8 cellular contexts compared by ENCODE assay signal in genomic region chr9:98315551-98316060, GRCh38.
A peak's percentile ranks its signal among the peaks of the same experiment; 100 is the strongest.
DNase-seq lines count a peak whose midpoint lies in the region; ATAC-seq, FAIRE-seq and TF ChIP-seq lines count a peak whose summit lies in the region.

No MANE protein-coding gene starts in this region.

- peak; percentile 72 for FAIRE-seq in urothelium cell line (lab: Jason Lieb, UNC)

- ATAC-seq in Right ventricle myocardium superior (ENCODE audit: poor library complexity): peak; percentile 95

- no peaks in the 10 kb centered on the region for H3K36me3 ChIP-seq in HEK293 (ENCODE audit: control insufficient read depth in 2 of 2, insufficient read depth in 1 of 2, low read length in 2 of 2)

- H3K4me3 ChIP-seq in HEK293 (ENCODE audit: low read depth, low read length): no peak overlapping the region

- H3K27ac ChIP-seq in HEK293 (ENCODE audit: extremely low read depth, low read depth, low read length): no peak overlapping the region

- intact Hi-C loops in Right ventricle myocardium superior (cut with DNase I): loop anchor here (2.0 to 5.0 kb wide), 2 partner anchors 461 to 477 kb away; no protein-coding TSS in a partner anchor

- H3K27ac Mint-ChIP-seq in progenitor cell of endocrine pancreas: no peak overlapping the region

- no peaks in the 10 kb centered on the region for H3K36me3 Mint-ChIP-seq in progenitor cell of endocrine pancreas (ENCODE audit: insufficient read depth)

- POLR2A ChIA-PET in HEK293 (lab: Yijun Ruan, JAX): interaction anchor here (0.6 kb wide), 1 partner anchor 61 kb away, joined by 3 read pairs; no protein-coding TSS in a partner anchor

- H3K4me1 ChIP-seq in HEK293 (ENCODE audit: control insufficient read depth, insufficient read depth, low read length): no peaks in the 10 kb centered on the region

- peaks cover 26% of the 10 kb centered on the region for H3K27me3 Mint-ChIP-seq in progenitor cell of endocrine pancreas

- H3K4me3 Mint-ChIP-seq in progenitor cell of endocrine pancreas (ENCODE audit: low read depth): no peak overlapping the region

- DNase-seq in Daoy (ENCODE audit: low read depth) (peak; percentile 90), NCI-H1417 (lab: John Stamatoyannopoulos, UW) (peak; percentile 71 to 93 (median 78)), SKM-1 (lab: John Stamatoyannopoulos, UW; ENCODE audit: unreplicated experiment) (peak; percentile 17), Right ventricle myocardium superior (peak; percentile 82), progenitor cell of endocrine pancreas (ENCODE audit: low spot score, unreplicated experiment) (peak; percentile 93), urothelium cell line (ENCODE audit: low spot score) (peak; percentile 91)
- DNase-seq in activated naive CD4-positive, alpha-beta T cell treated with anti-CD3 and anti-CD28 coated beads, Interleukin-2, amount 50 U/mL, for 16 hours: peak; percentile 74

- peak; percentile 87 for TF ChIP-seq CTCF in HEK293 (tag by site-specific recombination; IDR thresholded peaks at IDR 0.05)
- peak; percentile 93 for TF ChIP-seq CTCF in progenitor cell of endocrine pancreas (IDR thresholded peaks at IDR 0.05; ENCODE audit: unreplicated experiment)

- no peaks in the 10 kb centered on the region for H3K9me3 Mint-ChIP-seq in progenitor cell of endocrine pancreas (ENCODE audit: low read depth)

- H3K9me3 ChIP-seq in HEK293 (ENCODE audit: control insufficient read depth, insufficient read depth, low read depth, low read length): no peaks in the 10 kb centered on the region

- peaks cover 8% of the 10 kb centered on the region for H3K4me1 Mint-ChIP-seq in progenitor cell of endocrine pancreas (ENCODE audit: low read depth)

- CTCF ChIA-PET in HEK293 (lab: Yijun Ruan, JAX): interaction anchor here (0.6 to 5.6 kb wide), 28 partner anchors 9 to 545 kb away, joined by 3 to 80 read pairs (median 3); no protein-coding TSS in a partner anchor

TF ChIP-seq in HEK293, 187 proteins besides CTCF, POLR2A, EP300 and RAD21 (continues in another document):
- TF ChIP-seq GLI4 (tag by site-specific recombination; IDR thresholded peaks at IDR 0.05) (no peak), PATZ1 (tag by site-specific recombination; IDR thresholded peaks at IDR 0.05) (peak; percentile 67), ZNF654 (tag by site-specific recombination; IDR thresholded peaks at IDR 0.05; ENCODE audit: low read depth) (peak; percentile 88), ZNF391 (tag by site-specific recombination; IDR thresholded peaks at IDR 0.05; ENCODE audit: borderline replicate concordance, low read depth) (no peak), ZNF335 (tag by site-specific recombination; conservative IDR thresholded peaks at IDR 0.05) (no peak), HOXD13 (CRISPR knock-in tag; IDR thresholded peaks at IDR 0.05; ENCODE audit: borderline replicate concordance) (no peak), ZNF248 (tag by site-specific recombination; IDR thresholded peaks at IDR 0.05) (no peak), ZNF10 (tag by site-specific recombination; IDR thresholded peaks at IDR 0.05) (no peak), ZBTB21 (tag by site-specific recombination; IDR thresholded peaks at IDR 0.05) (no peak), ZNF266 (tag by site-specific recombination; IDR thresholded peaks at IDR 0.05; ENCODE audit: low read depth) (no peak), ZBTB1 (tag by site-specific recombination; IDR thresholded peaks at IDR 0.05) (no peak), PRDM1 (tag by site-specific recombination; IDR thresholded peaks at IDR 0.05) (no peak), SCRT1 (tag by site-specific recombination; IDR thresholded peaks at IDR 0.05; ENCODE audit: borderline replicate concordance) (no peak), ZNF544 (tag by site-specific recombination; IDR thresholded peaks at IDR 0.05) (no peak), ZNF585B (tag by site-specific recombination; IDR thresholded peaks at IDR 0.05) (no peak), KLF16 (tag by site-specific recombination; IDR thresholded peaks at IDR 0.05) (no peak), ZNF549 (tag by site-specific recombination; IDR thresholded peaks at IDR 0.05) (no peak), OSR2 (tag by site-specific recombination; IDR thresholded peaks at IDR 0.05) (no peak), ZNF513 (tag by site-specific recombination; IDR thresholded peaks at IDR 0.05) (no peak), ZEB2 (tag by site-specific recombination; IDR thresholded peaks at IDR 0.05) (peak; percentile 60; the same call in 1 of the 2 replicates), BCL11B (tag by site-specific recombination; IDR thresholded peaks at IDR 0.05; ENCODE audit: low read depth) (no peak), GLIS2 (tag by site-specific recombination; IDR thresholded peaks at IDR 0.05) (peak; percentile 55)
- TF ChIP-seq, protein P1, sequence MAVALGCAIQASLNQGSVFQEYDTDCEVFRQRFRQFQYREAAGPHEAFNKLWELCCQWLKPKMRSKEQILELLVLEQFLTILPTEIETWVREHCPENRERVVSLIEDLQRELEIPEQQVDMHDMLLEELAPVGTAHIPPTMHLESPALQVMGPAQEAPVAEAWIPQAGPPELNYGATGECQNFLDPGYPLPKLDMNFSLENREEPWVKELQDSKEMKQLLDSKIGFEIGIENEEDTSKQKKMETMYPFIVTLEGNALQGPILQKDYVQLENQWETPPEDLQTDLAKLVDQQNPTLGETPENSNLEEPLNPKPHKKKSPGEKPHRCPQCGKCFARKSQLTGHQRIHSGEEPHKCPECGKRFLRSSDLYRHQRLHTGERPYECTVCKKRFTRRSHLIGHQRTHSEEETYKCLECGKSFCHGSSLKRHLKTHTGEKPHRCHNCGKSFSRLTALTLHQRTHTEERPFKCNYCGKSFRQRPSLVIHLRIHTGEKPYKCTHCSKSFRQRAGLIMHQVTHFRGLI (tag by site-specific recombination; IDR thresholded peaks at IDR 0.05): no peak
- TF ChIP-seq, protein P2, sequence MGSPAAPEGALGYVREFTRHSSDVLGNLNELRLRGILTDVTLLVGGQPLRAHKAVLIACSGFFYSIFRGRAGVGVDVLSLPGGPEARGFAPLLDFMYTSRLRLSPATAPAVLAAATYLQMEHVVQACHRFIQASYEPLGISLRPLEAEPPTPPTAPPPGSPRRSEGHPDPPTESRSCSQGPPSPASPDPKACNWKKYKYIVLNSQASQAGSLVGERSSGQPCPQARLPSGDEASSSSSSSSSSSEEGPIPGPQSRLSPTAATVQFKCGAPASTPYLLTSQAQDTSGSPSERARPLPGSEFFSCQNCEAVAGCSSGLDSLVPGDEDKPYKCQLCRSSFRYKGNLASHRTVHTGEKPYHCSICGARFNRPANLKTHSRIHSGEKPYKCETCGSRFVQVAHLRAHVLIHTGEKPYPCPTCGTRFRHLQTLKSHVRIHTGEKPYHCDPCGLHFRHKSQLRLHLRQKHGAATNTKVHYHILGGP (tag by site-specific recombination; IDR thresholded peaks at IDR 0.05): no peak
- TF ChIP-seq, protein P3, sequence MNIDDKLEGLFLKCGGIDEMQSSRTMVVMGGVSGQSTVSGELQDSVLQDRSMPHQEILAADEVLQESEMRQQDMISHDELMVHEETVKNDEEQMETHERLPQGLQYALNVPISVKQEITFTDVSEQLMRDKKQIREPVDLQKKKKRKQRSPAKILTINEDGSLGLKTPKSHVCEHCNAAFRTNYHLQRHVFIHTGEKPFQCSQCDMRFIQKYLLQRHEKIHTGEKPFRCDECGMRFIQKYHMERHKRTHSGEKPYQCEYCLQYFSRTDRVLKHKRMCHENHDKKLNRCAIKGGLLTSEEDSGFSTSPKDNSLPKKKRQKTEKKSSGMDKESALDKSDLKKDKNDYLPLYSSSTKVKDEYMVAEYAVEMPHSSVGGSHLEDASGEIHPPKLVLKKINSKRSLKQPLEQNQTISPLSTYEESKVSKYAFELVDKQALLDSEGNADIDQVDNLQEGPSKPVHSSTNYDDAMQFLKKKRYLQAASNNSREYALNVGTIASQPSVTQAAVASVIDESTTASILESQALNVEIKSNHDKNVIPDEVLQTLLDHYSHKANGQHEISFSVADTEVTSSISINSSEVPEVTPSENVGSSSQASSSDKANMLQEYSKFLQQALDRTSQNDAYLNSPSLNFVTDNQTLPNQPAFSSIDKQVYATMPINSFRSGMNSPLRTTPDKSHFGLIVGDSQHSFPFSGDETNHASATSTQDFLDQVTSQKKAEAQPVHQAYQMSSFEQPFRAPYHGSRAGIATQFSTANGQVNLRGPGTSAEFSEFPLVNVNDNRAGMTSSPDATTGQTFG (tag by site-specific recombination; IDR thresholded peaks at IDR 0.05; ENCODE audit: borderline replicate concordance): no peak

Comparison
In these comparisons a context has a peak if more than half of its experiments do, and no peak if none do; other contexts are left out.
1. DNase-seq: peak in every context shown above with its lines; median percentile 93 in progenitor cell of endocrine pancreas; 91 in urothelium cell line; 90 in Daoy; 82 in Right ventricle myocardium superior; 78 in NCI-H1417; 74 in activated naive CD4-positive, alpha-beta T cell treated with anti-CD3 and anti-CD28 coated beads, Interleukin-2, amount 50 U/mL, for 16 hours; 17 in SKM-1.